ENCODE assay signal across 19 cellular contexts in the genomic region with DNA sequence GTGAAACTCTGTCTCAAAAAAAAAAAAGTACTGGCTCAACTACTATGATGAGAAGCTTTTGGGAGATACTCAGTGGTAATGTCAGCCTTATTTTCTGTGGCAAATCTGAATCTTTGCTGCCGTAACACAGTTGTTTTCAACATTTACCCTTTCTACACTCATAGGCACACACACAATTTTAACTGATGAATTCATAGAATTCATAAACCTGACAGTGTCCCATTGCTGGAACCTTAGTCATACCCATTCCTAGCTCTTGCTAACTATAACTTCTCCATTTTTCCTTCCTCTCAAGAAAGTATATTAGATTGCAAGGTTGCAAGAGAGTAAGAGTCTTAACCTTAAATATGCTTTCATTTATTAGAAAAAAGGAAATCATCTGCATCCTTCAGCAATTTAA.
"Had no signal": no experiment of that assay in that cellular context is flagged by ENCODE, and none has a peak within 500 bp of the region (broad histone marks: within the 10 kb centered on the region; RNA-seq: fewer than 3 reads in every experiment).

No MANE protein-coding gene starts in this region.

- H3K4me1 Mint-ChIP-seq: activated B cell treated with CpG ODN at 0.5 μM for 24 hours; activated CD4-positive, alpha-beta T cell treated with anti-CD3 and anti-CD28 coated beads for 36 hours had no signal

- DNase-seq: activated B cell treated with CpG ODN at 0.5 μM for 24 hours; activated CD4-positive, alpha-beta T cell treated with anti-CD3 and anti-CD28 coated beads for 36 hours; activated CD4-positive, alpha-beta T cell treated with anti-CD3 and anti-CD28 coated beads, Interleukin-2, amount 50 U/mL, for 48 hours; activated naive CD4-positive, alpha-beta T cell treated with Interleukin-2 at 50 U/mL for 16 hours; activated naive CD8-positive, alpha-beta T cell treated with anti-CD3 and anti-CD28 coated beads for 36 hours; activated T-cell treated with anti-CD3 and anti-CD28 coated beads, Interleukin-2, amount 50 U/mL, for 48 hours; colonic mucosa; effector memory CD8-positive, alpha-beta T cell; gastrocnemius medialis; kidney glomerular epithelial cell; left ventricle myocardium inferior; ovary; stimulated activated naive CD8-positive, alpha-beta T cell treated with anti-CD3 and anti-CD28 coated beads, Interleukin-15, amount 100 ng/mL, for 72 hours; tibial artery had no signal

- H3K4me3 Mint-ChIP-seq: activated B cell treated with CpG ODN at 0.5 μM for 24 hours; activated CD4-positive, alpha-beta T cell treated with anti-CD3 and anti-CD28 coated beads for 36 hours; activated naive CD8-positive, alpha-beta T cell treated with anti-CD3 and anti-CD28 coated beads for 36 hours; effector memory CD8-positive, alpha-beta T cell; nephron; stimulated activated naive CD8-positive, alpha-beta T cell treated with anti-CD3 and anti-CD28 coated beads, Interleukin-15, amount 100 ng/mL, for 72 hours had no signal

- H3K36me3 ChIP-seq: colonic mucosa, gastrocnemius medialis, left ventricle myocardium inferior, neutrophil, ovary, prostate gland, tibial artery had no signal

- ATAC-seq: activated CD4-positive, alpha-beta T cell treated with anti-CD3 and anti-CD28 coated beads for 36 hours; effector memory CD8-positive, alpha-beta T cell; esophagus mucosa; gastrocnemius medialis; stimulated activated naive CD8-positive, alpha-beta T cell treated with anti-CD3 and anti-CD28 coated beads, Interleukin-15, amount 100 ng/mL, for 72 hours had no signal

- H3K27me3 ChIP-seq: colonic mucosa, dorsolateral prefrontal cortex, gastrocnemius medialis, neutrophil, ovary, tibial artery had no signal

- H3K27ac Mint-ChIP-seq: activated B cell treated with CpG ODN at 0.5 μM for 24 hours; activated CD4-positive, alpha-beta T cell treated with anti-CD3 and anti-CD28 coated beads for 36 hours; activated naive CD8-positive, alpha-beta T cell treated with anti-CD3 and anti-CD28 coated beads for 36 hours; effector memory CD8-positive, alpha-beta T cell; stimulated activated naive CD8-positive, alpha-beta T cell treated with anti-CD3 and anti-CD28 coated beads, Interleukin-15, amount 100 ng/mL, for 72 hours had no signal

- H3K27ac ChIP-seq: colonic mucosa, dorsolateral prefrontal cortex, gastrocnemius medialis, left ventricle myocardium inferior, neutrophil, ovary, prostate gland, tibial artery had no signal

- H3K9me3 ChIP-seq: colonic mucosa, gastrocnemius medialis, left ventricle myocardium inferior, neutrophil, prostate gland, tibial artery had no signal

- H3K4me3 ChIP-seq: colonic mucosa, dorsolateral prefrontal cortex, gastrocnemius medialis, left ventricle myocardium inferior, ovary, prostate gland, tibial artery had no signal

- H3K4me1 ChIP-seq: colonic mucosa, gastrocnemius medialis, prostate gland, tibial artery had no signal

- H3K27me3 Mint-ChIP-seq: activated B cell treated with CpG ODN at 0.5 μM for 24 hours; activated CD4-positive, alpha-beta T cell treated with anti-CD3 and anti-CD28 coated beads for 36 hours; activated naive CD8-positive, alpha-beta T cell treated with anti-CD3 and anti-CD28 coated beads for 36 hours; effector memory CD8-positive, alpha-beta T cell; stimulated activated naive CD8-positive, alpha-beta T cell treated with anti-CD3 and anti-CD28 coated beads, Interleukin-15, amount 100 ng/mL, for 72 hours had no signal
